Comparison of ENCODE assay signal across 22 cellular contexts in genomic region chr14:95064734-95065133, GRCh38.
"Had no signal": no experiment of that assay in that cellular context is flagged by ENCODE, and none has a peak within 500 bp of the region (broad histone marks: within the 10 kb centered on the region; RNA-seq: fewer than 3 reads in every experiment).

No MANE protein-coding gene starts in this region.

- H3K27ac Mint-ChIP-seq: memory B cell had no signal

- H3K9me3 ChIP-seq: colonic mucosa, esophagus squamous epithelium, gastrocnemius medialis, heart right ventricle, left lung, lower lobe of right lung had no signal

- ATAC-seq: esophagus mucosa, gastrocnemius medialis, heart right ventricle, left cardiac atrium, left lung, left ventricle myocardium superior, lower lobe of right lung had no signal

- H3K4me3 Mint-ChIP-seq: memory B cell had no signal

- H3K36me3 Mint-ChIP-seq: memory B cell had no signal

- H3K27ac ChIP-seq: colonic mucosa, dorsolateral prefrontal cortex, epithelial cell of prostate, esophagus squamous epithelium, gastrocnemius medialis, heart right ventricle, left lung, lower lobe of right lung had no signal

- DNase-seq: cerebellar nuclear complex; colonic mucosa; dermis blood vessel endothelial cell; dorsolateral prefrontal cortex; effector CD4-positive, alpha-beta T cell; effector memory CD4-positive, alpha-beta T cell; erythroblast; esophagus squamous epithelium; foreskin fibroblast; foreskin melanocyte; gastrocnemius medialis; glutamatergic neuron; heart right ventricle; hippocampal formation; left cardiac atrium; left lung; left ventricle myocardium superior; lower lobe of right lung; midbrain had no signal

- H3K4me1 ChIP-seq: colonic mucosa, esophagus squamous epithelium, gastrocnemius medialis, heart right ventricle, left lung, lower lobe of right lung had no signal

- H3K4me3 ChIP-seq: colonic mucosa, dorsolateral prefrontal cortex, esophagus squamous epithelium, gastrocnemius medialis, heart right ventricle, left lung, lower lobe of right lung had no signal

- H3K27me3 ChIP-seq: colonic mucosa, gastrocnemius medialis had no signal

- H3K4me1 Mint-ChIP-seq: memory B cell had no signal

- H3K36me3 ChIP-seq: colonic mucosa, esophagus squamous epithelium, gastrocnemius medialis, heart right ventricle, left lung, lower lobe of right lung had no signal

- H3K9me3 Mint-ChIP-seq: memory B cell had no signal
